In genomic region chr7:105521731-105522458, GRCh38 we compare ENCODE assay signal across 8 cellular contexts. TPM values are rescaled to one million over a fixed set of nuclear protein-coding genes. Genes with fewer than 3 reads are reported as not detected.
DNase-seq lines count a peak whose midpoint lies in the region; ATAC-seq, FAIRE-seq and TF ChIP-seq lines count a peak whose summit lies in the region.

Gene PUS7, minus strand, starts transcription at chr7:105522271. Its CDS starts 13,759 bp downstream, at chr7:105508512.

- FAIRE-seq in pancreas (lab: Jason Lieb, UNC), result no peak

- TF ChIP-seq CTCF in HFFc6 (IDR thresholded peaks at IDR 0.05) (peak; percentile 12; the same call in 1 of the 2 replicates), NB4 (IDR thresholded peaks at IDR 0.05; ENCODE audit: low read depth, low read length) (peak; percentile 5), pancreas (IDR thresholded peaks at IDR 0.05) (no peak), tibial artery (IDR thresholded peaks at IDR 0.05) (no peak)

- H3K27me3 Mint-ChIP-seq in HFFc6 (ENCODE audit: insufficient read depth), result peaks cover 2% of the 10 kb centered on the region; the same call in 1 of the 2 replicates
- no peaks in the 10 kb centered on the region for H3K27me3 Mint-ChIP-seq in activated naive CD8-positive, alpha-beta T cell treated with anti-CD3 and anti-CD28 coated beads for 36 hours

- peaks cover 0 to 10% (median 0%) of the 10 kb centered on the region in 3 donors for H3K4me1 ChIP-seq in pancreas
- H3K4me1 ChIP-seq in tibial artery, result peaks cover 0 to 19% (median 11%) of the 10 kb centered on the region in 4 donors

- DNase-seq in HFFc6 (peak; percentile 82), NB4 (ENCODE audit: low read depth) (peak; percentile 97), SKM-1 (lab: John Stamatoyannopoulos, UW; ENCODE audit: unreplicated experiment) (peak; percentile 65), head of caudate nucleus (peak; percentile 70 to 95 (median 88)), pancreas (peak; percentile 83 to 94 (median 90)), tibial artery (peak; percentile 77 to 93)
- peak; percentile 85 for DNase-seq in activated naive CD8-positive, alpha-beta T cell treated with anti-CD3 and anti-CD28 coated beads for 36 hours

- ATAC-seq in pancreas, result peak; percentile 93 to 97 (median 96)

- H3K36me3 ChIP-seq in pancreas (no peaks in the 10 kb centered on the region), tibial artery (no peaks in the 10 kb centered on the region)

- WGBS in pancreas, 2 donors, result 0 to 1% methylated on average over 49 to 96 of the region's 96 CpGs

- intact Hi-C loops in head of caudate nucleus (cut with DNase I), result no loop called here
- intact Hi-C loops in pancreas (cut with DNase I), result no loop called here
- intact Hi-C loops in tibial artery (cut with DNase I; ENCODE audit: low total_unique reads), result no loop called here

- H3K27me3 ChIP-seq in pancreas (no peaks in the 10 kb centered on the region), tibial artery (no peaks in the 10 kb centered on the region)

- H3K4me1 Mint-ChIP-seq in HFFc6 (ENCODE audit: low read depth), result peaks cover 13% of the 10 kb centered on the region
- H3K4me1 Mint-ChIP-seq in activated naive CD8-positive, alpha-beta T cell treated with anti-CD3 and anti-CD28 coated beads for 36 hours, result peaks cover 20% of the 10 kb centered on the region

- H3K27ac ChIP-seq in pancreas (peak within 1 kb of the TSS; percentile 73 to 93 (median 84)), tibial artery (peak within 1 kb of the TSS; percentile 82 to 93)

- H3K27ac Mint-ChIP-seq in HFFc6, result peak within 1 kb of the TSS; percentile 99
- H3K27ac Mint-ChIP-seq in activated naive CD8-positive, alpha-beta T cell treated with anti-CD3 and anti-CD28 coated beads for 36 hours, result peak within 1 kb of the TSS; percentile 96

- peak within 1 kb of the TSS; percentile 98 for H3K4me3 Mint-ChIP-seq in HFFc6
- peak within 1 kb of the TSS; percentile 98 for H3K4me3 Mint-ChIP-seq in activated naive CD8-positive, alpha-beta T cell treated with anti-CD3 and anti-CD28 coated beads for 36 hours

- peaks cover 7% of the 10 kb centered on the region for H3K36me3 Mint-ChIP-seq in HFFc6 (ENCODE audit: low read depth)
- H3K36me3 Mint-ChIP-seq in activated naive CD8-positive, alpha-beta T cell treated with anti-CD3 and anti-CD28 coated beads for 36 hours, result peaks cover 17% of the 10 kb centered on the region

- no peaks in the 10 kb centered on the region for H3K9me3 ChIP-seq in pancreas
- no peaks in the 10 kb centered on the region for H3K9me3 ChIP-seq in tibial artery

- TF ChIP-seq POLR2A in NB4 (IDR thresholded peaks at IDR 0.05; ENCODE audit: extremely low read depth, insufficient read length), result peak; percentile 98

- peak within 1 kb of the TSS; percentile 96 for H3K4me3 ChIP-seq in GM08714 (ENCODE audit: low read length)
- H3K4me3 ChIP-seq in NB4 (ENCODE audit: low read depth, low read length), result peak within 1 kb of the TSS; percentile 99
- H3K4me3 ChIP-seq in pancreas, result peak within 1 kb of the TSS; percentile 65 to 87 (median 75)
- H3K4me3 ChIP-seq in tibial artery, result peak within 1 kb of the TSS; percentile 60 to 70

- no peaks in the 10 kb centered on the region for H3K9me3 Mint-ChIP-seq in HFFc6
- no peaks in the 10 kb centered on the region for H3K9me3 Mint-ChIP-seq in activated naive CD8-positive, alpha-beta T cell treated with anti-CD3 and anti-CD28 coated beads for 36 hours

RNA-seq across cellular contexts. Expression of gene PUS7, which starts in this region (rescaled TPM):
- total RNA-seq in HFFc6 (2021; fragmentation: NEBNext Ultra II Directional; extraction: Animal tissue kit (Norgen Biotek cat#: 25700)), result 10 to 100 TPM; 15.1 to 19.6 (median 17.3) TPM
- total RNA-seq in activated naive CD8-positive, alpha-beta T cell treated with anti-CD3 and anti-CD28 coated beads for 36 hours, result 10 to 100 TPM; 42.1 to 42.6 TPM
- 1 to 10 TPM; 3.5 to 7.3 (median 6.3) TPM for total RNA-seq in pancreas
- polyA plus RNA-seq in pancreas, result 1 to 10 TPM; 3.3 to 5.0 TPM

Comparison
In these comparisons a context has a peak if more than half of its experiments do, and no peak if none do; other contexts are left out.
1. Peak in every context shown above with its lines: DNase-seq, ATAC-seq, H3K4me3 ChIP-seq and H3K27ac ChIP-seq.
2. CTCF ChIP-seq: peak in HFFc6 (single experiment) and NB4 (single experiment); none in pancreas (0 of 4) and tibial artery (0 of 2).